Comparison of ENCODE assay signal across 2 cellular contexts in genomic region chr19:14366529-14366928, GRCh38.
TF ChIP-seq lines count a peak whose summit lies in the region.

No MANE protein-coding gene starts in this region.

TF ChIP-seq in HCT116, 20 proteins besides CTCF, POLR2A, EP300 and RAD21:
- TF ChIP-seq EZH2phosphoT487 (IDR thresholded peaks at IDR 0.05; ENCODE audit: borderline replicate concordance) (no peak), SIN3A (IDR thresholded peaks at IDR 0.05; ENCODE audit: low read depth) (no peak), ZNF274 (IDR thresholded peaks at IDR 0.05; ENCODE audit: low read depth, low read length) (no peak), POLR2AphosphoS5 (IDR thresholded peaks at IDR 0.05; ENCODE audit: low read depth, low read length) (peak; percentile 52), SP1 (IDR thresholded peaks at IDR 0.05; ENCODE audit: low read depth) (peak; percentile 42; the same call in 1 of the 2 replicates), ZBTB33 (IDR thresholded peaks at IDR 0.05; ENCODE audit: extremely low read depth, insufficient replicate concordance, low read length) (no peak), FOSL1 (IDR thresholded peaks at IDR 0.05; ENCODE audit: low read depth) (no peak), EZH2 (IDR thresholded peaks at IDR 0.05) (no peak), REST (IDR thresholded peaks at IDR 0.05; ENCODE audit: low read depth) (no peak), ATF3 (IDR thresholded peaks at IDR 0.05) (no peak), EGR1 (IDR thresholded peaks at IDR 0.05; ENCODE audit: low read depth) (no peak), CBX3 (IDR thresholded peaks at IDR 0.05; ENCODE audit: low read depth) (no peak), YY1 (IDR thresholded peaks at IDR 0.05; ENCODE audit: extremely low read depth, insufficient replicate concordance, low read depth, low read length) (no peak), MAX (IDR thresholded peaks at IDR 0.05) (0 out of 2 replicates have a peak, but pooled peaks have one; percentile 37), ELF1 (IDR thresholded peaks at IDR 0.05; ENCODE audit: borderline replicate concordance, low read depth) (no peak), TCF7L2 (IDR thresholded peaks at IDR 0.05; ENCODE audit: borderline replicate concordance, extremely low read depth, insufficient read depth, insufficient read length) (no peak), CEBPB (IDR thresholded peaks at IDR 0.05; ENCODE audit: low read depth) (no peak), JUND (IDR thresholded peaks at IDR 0.05) (no peak)

TF ChIP-seq in HepG2, 621 proteins besides CTCF, POLR2A, EP300 and RAD21:
- TF ChIP-seq KLF12 (CRISPR knock-in tag; IDR thresholded peaks at IDR 0.05; ENCODE audit: borderline replicate concordance) (no peak), NFYB (CRISPR knock-in tag; IDR thresholded peaks at IDR 0.05) (peak; percentile 70), GFI1 (CRISPR knock-in tag; IDR thresholded peaks at IDR 0.05; ENCODE audit: borderline replicate concordance) (no peak), NFYC (CRISPR knock-in tag; IDR thresholded peaks at IDR 0.05) (peak; percentile 86), ZNF576 (CRISPR knock-in tag; IDR thresholded peaks at IDR 0.05) (no peak), CEBPZ (IDR thresholded peaks at IDR 0.05; ENCODE audit: low read length) (no peak), ZBTB34 (CRISPR knock-in tag; IDR thresholded peaks at IDR 0.05) (no peak), PRDM4 (CRISPR knock-in tag; IDR thresholded peaks at IDR 0.05; ENCODE audit: borderline replicate concordance) (no peak), ATF7-NPFF (CRISPR knock-in tag; IDR thresholded peaks at IDR 0.05; ENCODE audit: low read depth) (no peak), ZBTB25 (CRISPR knock-in tag; IDR thresholded peaks at IDR 0.05) (no peak), CHD4 (IDR thresholded peaks at IDR 0.05; ENCODE audit: borderline replicate concordance, low read length) (no peak), USF2 (IDR thresholded peaks at IDR 0.05; ENCODE audit: low read depth, low read length) (peak; percentile 86), USF2 (CRISPR knock-in tag; IDR thresholded peaks at IDR 0.05; ENCODE audit: borderline replicate concordance) (peak; percentile 82; the same call in 1 of the 2 replicates), MTF2 (CRISPR knock-in tag; IDR thresholded peaks at IDR 0.05; ENCODE audit: borderline replicate concordance) (no peak), FOXA3 (CRISPR knock-in tag; IDR thresholded peaks at IDR 0.05) (no peak), ZNF12 (CRISPR knock-in tag; IDR thresholded peaks at IDR 0.05) (peak; percentile 69; the same call in 1 of the 2 replicates), NR2F2 (IDR thresholded peaks at IDR 0.05; ENCODE audit: borderline replicate concordance, low read depth) (no peak), RAD51 (IDR thresholded peaks at IDR 0.05; ENCODE audit: borderline replicate concordance) (peak; percentile 71; the same call in 1 of the 2 replicates)
